Comparison of ENCODE assay signal across 1 cellular context in genomic region chr20:8019178-8019997, GRCh38.
A peak's percentile ranks its signal among the peaks of the same experiment; 100 is the strongest.
TF ChIP-seq lines count a peak whose summit lies in the region.

TMX4 (minus strand) TSS chr20:8019761; CDS start chr20:8019613, 148 bp downstream.

TF ChIP-seq in HepG2, 621 proteins besides CTCF, POLR2A, EP300 and RAD21 (continued from another document and continues in another):
- TF ChIP-seq PRDM4 (CRISPR knock-in tag; IDR thresholded peaks at IDR 0.05; ENCODE audit: borderline replicate concordance): 0 out of 2 replicates have a peak, but pooled peaks have one; percentile 58
- TF ChIP-seq MED13 (CRISPR knock-in tag; IDR thresholded peaks at IDR 0.05): peak; percentile 92
- TF ChIP-seq PATZ1 (CRISPR knock-in tag; IDR thresholded peaks at IDR 0.05): peak; percentile 69
- peak; percentile 47 for TF ChIP-seq MEIS1 (CRISPR knock-in tag; IDR thresholded peaks at IDR 0.05; ENCODE audit: borderline replicate concordance)
- TF ChIP-seq TFAP4 (IDR thresholded peaks at IDR 0.05; ENCODE audit: borderline replicate concordance, low read depth): peak; percentile 89; the same call in 1 of the 2 replicates
- TF ChIP-seq SCMH1 (CRISPR knock-in tag; IDR thresholded peaks at IDR 0.05; ENCODE audit: borderline replicate concordance): no peak
- 0 out of 2 replicates have a peak, but pooled peaks have one; percentile 51 for TF ChIP-seq ADNP (CRISPR knock-in tag; IDR thresholded peaks at IDR 0.05)
- TF ChIP-seq RXRA (CRISPR knock-in tag; IDR thresholded peaks at IDR 0.05): peak; percentile 70
- TF ChIP-seq ZFY (CRISPR knock-in tag; IDR thresholded peaks at IDR 0.05): peak; percentile 100
- TF ChIP-seq RELA (CRISPR knock-in tag; IDR thresholded peaks at IDR 0.05): 0 out of 2 replicates have a peak, but pooled peaks have one; percentile 69
- no peak; the same call in 1 of the 2 replicates for TF ChIP-seq SIN3B (IDR thresholded peaks at IDR 0.05; ENCODE audit: low read length)
- 0 out of 2 replicates have a peak, but pooled peaks have one; percentile 41 for TF ChIP-seq SKIL (CRISPR knock-in tag; IDR thresholded peaks at IDR 0.05; ENCODE audit: borderline replicate concordance)
- TF ChIP-seq SP5 (CRISPR knock-in tag; IDR thresholded peaks at IDR 0.05; ENCODE audit: borderline replicate concordance, low read depth): peak; percentile 93
- TF ChIP-seq SAP130 (CRISPR knock-in tag; IDR thresholded peaks at IDR 0.05; ENCODE audit: low read depth): peak; percentile 93
- TF ChIP-seq CHD2 (IDR thresholded peaks at IDR 0.05; ENCODE audit: low read depth, low read length): no peak; the same call in none of the 2 replicates
- TF ChIP-seq ZBTB4 (CRISPR knock-in tag; IDR thresholded peaks at IDR 0.05; ENCODE audit: borderline replicate concordance): peak; percentile 68; the same call in 1 of the 2 replicates
- TF ChIP-seq ZNF354B (CRISPR knock-in tag; IDR thresholded peaks at IDR 0.05): peak; percentile 81; the same call in 1 of the 2 replicates
- peak; percentile 1; the same call in 1 of the 2 replicates for TF ChIP-seq THAP7 (CRISPR knock-in tag; IDR thresholded peaks at IDR 0.05)
- peak; percentile 74 for TF ChIP-seq ZNF350 (CRISPR knock-in tag; IDR thresholded peaks at IDR 0.05; ENCODE audit: borderline replicate concordance, low read depth)
- no peak for TF ChIP-seq ZBTB40 (IDR thresholded peaks at IDR 0.05)
- peak; percentile 90 for TF ChIP-seq ZBTB40 (CRISPR knock-in tag; IDR thresholded peaks at IDR 0.05)
- TF ChIP-seq EED (CRISPR knock-in tag; IDR thresholded peaks at IDR 0.05): peak; percentile 95
- TF ChIP-seq ARHGAP35 (CRISPR knock-in tag; IDR thresholded peaks at IDR 0.05; ENCODE audit: borderline replicate concordance): no peak; the same call in none of the 2 replicates
- peak; percentile 94 for TF ChIP-seq RFX5 (IDR thresholded peaks at IDR 0.05; ENCODE audit: low read depth, low read length)
- peak; percentile 97 for TF ChIP-seq ZNF276 (CRISPR knock-in tag; IDR thresholded peaks at IDR 0.05; ENCODE audit: low read depth)
- TF ChIP-seq ZNF629 (CRISPR knock-in tag; conservative IDR thresholded peaks at IDR 0.05): peak; percentile 47
- peak; percentile 80; the same call in 1 of the 2 replicates for TF ChIP-seq TGIF2 (CRISPR knock-in tag; IDR thresholded peaks at IDR 0.05)
- TF ChIP-seq TP53 (CRISPR knock-in tag; conservative IDR thresholded peaks at IDR 0.05): peak; percentile 65
- TF ChIP-seq ZSCAN30 (CRISPR knock-in tag; IDR thresholded peaks at IDR 0.05): no peak
- no peak for TF ChIP-seq ZNF569 (CRISPR knock-in tag; IDR thresholded peaks at IDR 0.05; ENCODE audit: borderline replicate concordance)
- TF ChIP-seq ZMYM3 (CRISPR knock-in tag; IDR thresholded peaks at IDR 0.05): peak; percentile 3; the same call in 1 of the 2 replicates
- TF ChIP-seq ZNF432 (CRISPR knock-in tag; IDR thresholded peaks at IDR 0.05; ENCODE audit: borderline replicate concordance): no peak
- TF ChIP-seq MXD4 (CRISPR knock-in tag; IDR thresholded peaks at IDR 0.05): peak; percentile 90; the same call in 1 of the 2 replicates
- TF ChIP-seq REPIN1 (CRISPR knock-in tag; IDR thresholded peaks at IDR 0.05; ENCODE audit: borderline replicate concordance, low read depth): peak; percentile 31; the same call in 1 of the 2 replicates
